In the genomic region with DNA sequence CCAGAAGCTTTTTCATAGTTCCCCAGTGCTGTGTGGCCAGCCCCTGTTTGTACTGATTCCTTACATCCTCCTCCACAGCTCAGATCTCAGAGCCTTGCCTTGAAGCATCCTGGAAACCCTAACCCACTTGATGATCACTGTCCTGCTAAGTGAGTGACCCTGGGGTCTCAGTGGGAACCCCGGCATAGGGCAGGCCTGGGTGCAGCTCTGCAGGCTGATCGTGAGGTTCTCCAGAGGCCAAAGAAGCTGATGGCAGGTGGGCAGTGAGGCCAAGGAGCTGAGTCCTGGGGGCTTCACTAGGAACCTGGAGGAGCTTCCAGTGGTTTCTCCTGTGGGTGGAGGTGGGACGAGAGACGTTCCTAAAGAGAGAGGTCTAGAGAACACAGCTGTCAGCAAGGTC, we compare ENCODE assay signal across 3 cellular contexts.
TF ChIP-seq lines count a peak whose summit lies in the region.

No MANE protein-coding gene starts in this region.

TF ChIP-seq in SK-N-SH, 30 proteins besides CTCF, POLR2A, EP300 and RAD21 (continued from another document):
- TF ChIP-seq USF1 (IDR thresholded peaks at IDR 0.05; ENCODE audit: borderline replicate concordance, low read depth): no peak
- TF ChIP-seq TEAD4 (IDR thresholded peaks at IDR 0.05; ENCODE audit: borderline replicate concordance, insufficient read depth): no peak
- no peak for TF ChIP-seq ZBTB33 (IDR thresholded peaks at IDR 0.05; ENCODE audit: borderline replicate concordance, low read depth)
- TF ChIP-seq REST (IDR thresholded peaks at IDR 0.05; ENCODE audit: low read depth, low read length): no peak
- no peak for TF ChIP-seq YY1 (IDR thresholded peaks at IDR 0.05; ENCODE audit: low read depth)
- TF ChIP-seq RXRA (IDR thresholded peaks at IDR 0.05; ENCODE audit: borderline replicate concordance, low read depth): no peak
- TF ChIP-seq FOXJ3 (CRISPR knock-in tag; IDR thresholded peaks at IDR 0.05): no peak
- TF ChIP-seq TCF12 (IDR thresholded peaks at IDR 0.05): no peak
TF ChIP-seq in SK-N-SH: peak in this region for 0.

TF ChIP-seq in SK-N-SH treated with all-trans-retinoic acid at 6 μM for 48 hours, 23 proteins besides CTCF, POLR2A, EP300 and RAD21 (continued from another document):
- TF ChIP-seq ZNF8 (CRISPR knock-in tag; IDR thresholded peaks at IDR 0.05) (no peak), GLIS3 (CRISPR knock-in tag; IDR thresholded peaks at IDR 0.05) (no peak), ISL1 (CRISPR knock-in tag; IDR thresholded peaks at IDR 0.05) (no peak), TOX (CRISPR knock-in tag; IDR thresholded peaks at IDR 0.05; ENCODE audit: borderline replicate concordance) (no peak), ZNF565 (CRISPR knock-in tag; conservative IDR thresholded peaks at IDR 0.05; ENCODE audit: low read depth) (no peak), ZC3H10 (CRISPR knock-in tag; IDR thresholded peaks at IDR 0.05) (no peak), TCF4 (CRISPR knock-in tag; IDR thresholded peaks at IDR 0.05; ENCODE audit: borderline replicate concordance) (no peak), ARNTL (CRISPR knock-in tag; IDR thresholded peaks at IDR 0.05; ENCODE audit: borderline replicate concordance, low read depth) (no peak), ESRRG (CRISPR knock-in tag; IDR thresholded peaks at IDR 0.05) (no peak), RARB (CRISPR knock-in tag; IDR thresholded peaks at IDR 0.05) (no peak), SNAI2 (CRISPR knock-in tag; IDR thresholded peaks at IDR 0.05) (no peak), ZFP30 (CRISPR knock-in tag; IDR thresholded peaks at IDR 0.05) (no peak)
- TF ChIP-seq, protein P1, sequence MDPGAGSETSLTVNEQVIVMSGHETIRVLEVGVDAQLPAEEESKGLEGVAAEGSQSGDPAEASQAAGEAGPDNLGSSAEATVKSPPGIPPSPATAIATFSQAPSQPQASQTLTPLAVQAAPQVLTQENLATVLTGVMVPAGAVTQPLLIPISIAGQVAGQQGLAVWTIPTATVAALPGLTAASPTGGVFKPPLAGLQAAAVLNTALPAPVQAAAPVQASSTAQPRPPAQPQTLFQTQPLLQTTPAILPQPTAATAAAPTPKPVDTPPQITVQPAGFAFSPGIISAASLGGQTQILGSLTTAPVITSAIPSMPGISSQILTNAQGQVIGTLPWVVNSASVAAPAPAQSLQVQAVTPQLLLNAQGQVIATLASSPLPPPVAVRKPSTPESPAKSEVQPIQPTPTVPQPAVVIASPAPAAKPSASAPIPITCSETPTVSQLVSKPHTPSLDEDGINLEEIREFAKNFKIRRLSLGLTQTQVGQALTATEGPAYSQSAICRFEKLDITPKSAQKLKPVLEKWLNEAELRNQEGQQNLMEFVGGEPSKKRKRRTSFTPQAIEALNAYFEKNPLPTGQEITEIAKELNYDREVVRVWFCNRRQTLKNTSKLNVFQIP (CRISPR knock-in tag; IDR thresholded peaks at IDR 0.05; ENCODE audit: borderline replicate concordance, low read depth): no peak
- TF ChIP-seq, protein P2, sequence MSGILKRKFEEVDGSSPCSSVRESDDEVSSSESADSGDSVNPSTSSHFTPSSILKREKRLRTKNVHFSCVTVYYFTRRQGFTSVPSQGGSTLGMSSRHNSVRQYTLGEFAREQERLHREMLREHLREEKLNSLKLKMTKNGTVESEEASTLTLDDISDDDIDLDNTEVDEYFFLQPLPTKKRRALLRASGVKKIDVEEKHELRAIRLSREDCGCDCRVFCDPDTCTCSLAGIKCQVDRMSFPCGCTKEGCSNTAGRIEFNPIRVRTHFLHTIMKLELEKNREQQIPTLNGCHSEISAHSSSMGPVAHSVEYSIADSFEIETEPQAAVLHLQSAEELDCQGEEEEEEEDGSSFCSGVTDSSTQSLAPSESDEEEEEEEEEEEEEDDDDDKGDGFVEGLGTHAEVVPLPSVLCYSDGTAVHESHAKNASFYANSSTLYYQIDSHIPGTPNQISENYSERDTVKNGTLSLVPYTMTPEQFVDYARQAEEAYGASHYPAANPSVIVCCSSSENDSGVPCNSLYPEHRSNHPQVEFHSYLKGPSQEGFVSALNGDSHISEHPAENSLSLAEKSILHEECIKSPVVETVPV (CRISPR knock-in tag; IDR thresholded peaks at IDR 0.05): no peak
- TF ChIP-seq, protein P3, sequence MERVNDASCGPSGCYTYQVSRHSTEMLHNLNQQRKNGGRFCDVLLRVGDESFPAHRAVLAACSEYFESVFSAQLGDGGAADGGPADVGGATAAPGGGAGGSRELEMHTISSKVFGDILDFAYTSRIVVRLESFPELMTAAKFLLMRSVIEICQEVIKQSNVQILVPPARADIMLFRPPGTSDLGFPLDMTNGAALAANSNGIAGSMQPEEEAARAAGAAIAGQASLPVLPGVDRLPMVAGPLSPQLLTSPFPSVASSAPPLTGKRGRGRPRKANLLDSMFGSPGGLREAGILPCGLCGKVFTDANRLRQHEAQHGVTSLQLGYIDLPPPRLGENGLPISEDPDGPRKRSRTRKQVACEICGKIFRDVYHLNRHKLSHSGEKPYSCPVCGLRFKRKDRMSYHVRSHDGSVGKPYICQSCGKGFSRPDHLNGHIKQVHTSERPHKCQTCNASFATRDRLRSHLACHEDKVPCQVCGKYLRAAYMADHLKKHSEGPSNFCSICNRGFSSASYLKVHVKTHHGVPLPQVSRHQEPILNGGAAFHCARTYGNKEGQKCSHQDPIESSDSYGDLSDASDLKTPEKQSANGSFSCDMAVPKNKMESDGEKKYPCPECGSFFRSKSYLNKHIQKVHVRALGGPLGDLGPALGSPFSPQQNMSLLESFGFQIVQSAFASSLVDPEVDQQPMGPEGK (CRISPR knock-in tag; IDR thresholded peaks at IDR 0.05; ENCODE audit: borderline replicate concordance): no peak

TF ChIP-seq in endothelial cell of umbilical vein, 7 proteins besides CTCF, POLR2A, EP300 and RAD21:
- TF ChIP-seq FOS (IDR thresholded peaks at IDR 0.05; ENCODE audit: borderline replicate concordance, insufficient read depth, low read length): no peak
- TF ChIP-seq GATA2 (IDR thresholded peaks at IDR 0.05; ENCODE audit: insufficient read depth, insufficient read length, low read depth, low read length): no peak
- no peak for TF ChIP-seq MYC (IDR thresholded peaks at IDR 0.05; ENCODE audit: low read depth, low read length)
- no peak for TF ChIP-seq POLR2AphosphoS5 (IDR thresholded peaks at IDR 0.05; ENCODE audit: insufficient read depth, low read depth, low read length)
- no peak for TF ChIP-seq MAX (IDR thresholded peaks at IDR 0.05; ENCODE audit: insufficient read depth, insufficient read length)
- no peak for TF ChIP-seq JUN (IDR thresholded peaks at IDR 0.05; ENCODE audit: borderline replicate concordance, insufficient read depth, insufficient read length, low read depth)
- no peak for TF ChIP-seq EZH2 (IDR thresholded peaks at IDR 0.05; ENCODE audit: borderline replicate concordance, low read depth, low read length, severe bottlenecking)
